10 cellular contexts compared by ENCODE assay signal in the genomic region with DNA sequence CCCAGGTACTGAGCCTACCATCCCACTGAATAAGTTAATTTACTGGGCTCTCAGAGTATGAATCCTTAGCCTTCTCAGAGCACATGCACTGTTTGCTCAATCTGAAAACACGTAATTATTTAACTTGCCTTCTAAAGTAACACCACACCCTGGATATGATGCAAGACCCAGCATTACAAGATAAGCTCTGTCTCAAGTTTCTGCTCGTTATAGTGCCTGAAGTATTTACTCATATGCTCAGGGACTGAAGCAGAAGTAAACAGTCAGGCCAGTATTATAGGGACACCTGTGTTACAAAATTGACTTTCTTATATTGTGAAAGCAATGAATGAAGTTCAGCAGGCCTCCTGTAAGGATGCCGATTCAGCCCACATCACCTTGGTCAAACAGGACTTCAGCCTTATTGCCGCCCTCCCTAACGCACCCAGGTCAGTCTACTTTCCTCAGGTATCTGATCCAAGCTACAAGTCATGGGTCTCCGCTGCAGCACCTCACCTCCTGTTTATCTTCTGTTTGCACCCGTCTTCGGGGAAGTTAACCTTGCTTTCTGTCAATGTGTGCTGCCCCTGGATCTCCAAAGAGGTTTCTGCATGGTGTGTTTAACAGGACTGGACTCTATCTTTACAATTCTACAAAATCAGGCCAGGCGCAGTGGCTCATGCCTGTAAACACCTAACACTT. TPM values are rescaled to one million over a fixed set of nuclear protein-coding genes. Genes with fewer than 3 reads are reported as not detected.
DNase-seq lines count a peak whose midpoint lies in the region; ATAC-seq and TF ChIP-seq lines count a peak whose summit lies in the region.
"Had no signal": no experiment of that assay in that cellular context is flagged by ENCODE, and none has a peak within 500 bp of the region (broad histone marks: within the 10 kb centered on the region; RNA-seq: fewer than 3 reads in every experiment).

No MANE protein-coding gene starts in this region.

- H3K9me3 ChIP-seq in left lung, result no peaks in the 10 kb centered on the region

- DNase-seq in AG08396 (ENCODE audit: low spot score) (peak; percentile 56), HuH-7.5 (ENCODE audit: low spot score) (peak; percentile 41), SW 1271 (lab: John Stamatoyannopoulos, UW) (peak; percentile 18 to 66), left lung (peak in 1 of 2 donors; percentile 51), SK-N-DZ (ENCODE audit: low spot score) (no peak), NK-92 (lab: John Stamatoyannopoulos, UW; ENCODE audit: unreplicated experiment) (no peak)
- DNase-seq: activated CD4-positive, alpha-beta T cell treated with anti-CD3 and anti-CD28 coated beads, Interleukin-2, amount 50 U/mL, for 48 hours; hypothalamus had no signal

- ATAC-seq in left lung, result peak; percentile 93
- ATAC-seq in GM19397 (IDR thresholded peaks at IDR 0.05; ENCODE audit: unreplicated experiment), result no peak
- ATAC-seq in GM19324 (IDR thresholded peaks at IDR 0.05; ENCODE audit: low FRiP score, unreplicated experiment), result no peak

- no peaks in the 10 kb centered on the region for H3K36me3 ChIP-seq in left lung

- H3K27ac ChIP-seq in left lung, result peak overlapping the region; percentile 37 to 70

- peaks cover 18 to 39% of the 10 kb centered on the region in 2 donors for H3K4me1 ChIP-seq in left lung

- intact Hi-C loops in left lung (cut with DNase I), result no loop called here

- no peak overlapping the region for H3K4me3 ChIP-seq in left lung

- no peaks in the 10 kb centered on the region for H3K27me3 ChIP-seq in left lung

- TF ChIP-seq CTCF in left lung (IDR thresholded peaks at IDR 0.05), result no peak

RNA-seq across cellular contexts. Expression of gene KLF3, which starts 42.9 kb away (rescaled TPM):
- 10 to 100 TPM; 43.5 to 59.8 TPM for total RNA-seq in left lung
- 11.8 and 15.4 TPM in 2 replicates for polyA plus RNA-seq in SK-N-DZ (2014; cell fraction: cytosol; rRNA removed)
- 9.2 and 12.3 TPM in 2 replicates for polyA plus RNA-seq in SK-N-DZ (2014; cell fraction: nucleus; rRNA removed)

Comparison
In these comparisons a context has a peak if more than half of its experiments do, and no peak if none do; other contexts are left out.
1. DNase-seq: peak in AG08396 (single experiment), HuH-7.5 (single experiment) and SW 1271 (2 of 2); none in SK-N-DZ (single experiment) and NK-92 (single experiment).